Comparison of ENCODE assay signal across 22 cellular contexts in the genomic region with DNA sequence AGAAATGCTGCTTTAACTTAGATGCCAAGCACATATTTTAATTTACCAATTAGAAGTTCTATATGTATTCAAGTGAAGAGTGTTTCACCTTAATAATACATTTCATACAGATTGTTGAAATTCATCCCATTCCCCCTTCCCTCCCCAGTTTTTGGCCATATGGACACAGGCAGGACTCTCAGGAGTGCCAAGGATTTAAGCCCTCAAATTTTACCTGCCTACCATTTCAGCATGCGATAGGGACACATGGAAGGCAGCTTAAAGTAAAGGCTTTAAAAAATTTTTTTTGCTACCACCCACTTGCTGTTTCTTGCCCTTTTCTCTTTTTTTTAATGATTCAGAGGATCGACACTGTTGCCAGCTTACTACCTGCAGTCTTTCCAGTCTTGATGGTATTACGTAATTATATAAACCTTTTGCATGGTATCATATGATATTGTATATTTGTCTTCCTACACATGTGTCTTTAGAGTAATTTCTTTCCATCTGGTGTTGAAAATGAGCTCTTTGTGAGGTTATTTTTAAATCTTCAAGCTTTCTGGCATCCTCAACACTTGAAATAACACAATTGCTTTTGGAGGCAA. TPM values are rescaled to one million over a fixed set of nuclear protein-coding genes. Genes with fewer than 3 reads are reported as not detected.
DNase-seq lines count a peak whose midpoint lies in the region; ATAC-seq and TF ChIP-seq lines count a peak whose summit lies in the region.
"Had no signal": no experiment of that assay in that cellular context is flagged by ENCODE, and none has a peak within 500 bp of the region (broad histone marks: within the 10 kb centered on the region; RNA-seq: fewer than 3 reads in every experiment).

No MANE protein-coding gene starts in this region.

- H3K4me3 Mint-ChIP-seq in CD8-positive, alpha-beta T cell, result peak overlapping the region; percentile 53
- no peak overlapping the region for H3K4me3 Mint-ChIP-seq in natural killer cell treated with Interleukin-12 subunit alpha and Interleukin-12 subunit beta and Interleukin-15 and Interleukin-18, amount 100 ng/mL, for 72 hours
- H3K4me3 Mint-ChIP-seq: activated CD4-positive, alpha-beta T cell treated with anti-CD3 and anti-CD28 coated beads, Interleukin-2, amount 10 ng/mL, durations not matched to agents 7 days and 5 days; activated naive CD8-positive, alpha-beta T cell treated with anti-CD3 and anti-CD28 coated beads, Interleukin-2, amount 10 ng/mL, durations not matched to agents 7 days and 5 days; naive B cell; stimulated activated memory B cell treated with anti-CD40 and anti-IgM and Interleukin-4, amounts not matched to agents 10 μg/mL and 1 μg/mL and 100 μg/mL, for 72 hours had no signal

- no peak overlapping the region for H3K4me2 ChIP-seq in PC-3 (ENCODE audit: low read length)

- peaks cover 21% of the 10 kb centered on the region for H3K36me3 Mint-ChIP-seq in CD8-positive, alpha-beta T cell
- H3K36me3 Mint-ChIP-seq in natural killer cell treated with Interleukin-12 subunit alpha and Interleukin-12 subunit beta and Interleukin-15 and Interleukin-18, amount 100 ng/mL, for 72 hours, result no peaks in the 10 kb centered on the region
- H3K36me3 Mint-ChIP-seq: naive B cell had no signal

- no peaks in the 10 kb centered on the region for H3F3A ChIP-seq in PC-3 (ENCODE audit: low read length, unreplicated experiment)

- no peak for TF ChIP-seq POLR2A in lower leg skin (IDR thresholded peaks at IDR 0.05)

- intact Hi-C loops in CD8-positive, alpha-beta T cell (cut with DNase I, micrococcal nuclease), result no loop called here
- intact Hi-C loops in PC-3 (cut with micrococcal nuclease) (no loop called here), A673 (cut with micrococcal nuclease; ENCODE audit: unreplicated experiment) (no loop called here), lower leg skin (cut with DNase I; ENCODE audit: low total_unique reads) (no loop called here)

- BruUV-seq in PC-3 (replicated peaks; lab: Mats Ljungman, UMichigan) (no TSS peak), A673 (replicated peaks; lab: Mats Ljungman, UMichigan) (no TSS peak)

- H4K20me1 ChIP-seq in PC-3 (ENCODE audit: low read length), result 0 out of 2 replicates have a peak, but pooled peaks cover 3% of the 10 kb centered on the region

- no peaks in the 10 kb centered on the region for H3K9me2 ChIP-seq in PC-3 (replicated peaks; ENCODE audit: low read length)

- H3K9me3 Mint-ChIP-seq in CD8-positive, alpha-beta T cell, result no peaks in the 10 kb centered on the region
- H3K9me3 Mint-ChIP-seq in natural killer cell treated with Interleukin-12 subunit alpha and Interleukin-12 subunit beta and Interleukin-15 and Interleukin-18, amount 100 ng/mL, for 72 hours, result no peaks in the 10 kb centered on the region
- H3K9me3 Mint-ChIP-seq: activated naive CD8-positive, alpha-beta T cell treated with anti-CD3 and anti-CD28 coated beads, Interleukin-2, amount 10 ng/mL, durations not matched to agents 7 days and 5 days; naive B cell; stimulated activated memory B cell treated with anti-CD40 and anti-IgM and Interleukin-4, amounts not matched to agents 10 μg/mL and 1 μg/mL and 100 μg/mL, for 72 hours had no signal

- peaks cover 80% of the 10 kb centered on the region for H3K4me1 ChIP-seq in CD8-positive, alpha-beta T cell (ENCODE audit: insufficient read depth, low read length)
- 0 out of 2 replicates have a peak, but pooled peaks cover 8% of the 10 kb centered on the region for H3K4me1 ChIP-seq in PC-3 (ENCODE audit: insufficient read depth, low read length)
- peaks cover 43% of the 10 kb centered on the region for H3K4me1 ChIP-seq in A673 (ENCODE audit: insufficient read depth, low read length, poor library complexity, severe bottlenecking)
- H3K4me1 ChIP-seq: breast epithelium, sigmoid colon had no signal

- H3K36me3 ChIP-seq in CD8-positive, alpha-beta T cell (ENCODE audit: insufficient read depth, low read length), result no peaks in the 10 kb centered on the region
- H3K36me3 ChIP-seq in PC-3 (ENCODE audit: low read depth, low read length), result no peaks in the 10 kb centered on the region
- H3K36me3 ChIP-seq in A673 (ENCODE audit: insufficient read depth, low read length, poor library complexity, severe bottlenecking), result no peaks in the 10 kb centered on the region
- H3K36me3 ChIP-seq: breast epithelium, pancreas, sigmoid colon had no signal

- TF ChIP-seq CTCF in CD8-positive, alpha-beta T cell (IDR thresholded peaks at IDR 0.05), result no peak
- TF ChIP-seq CTCF in PC-3 (conservative IDR thresholded peaks at IDR 0.05; ENCODE audit: low read depth, low read length) (no peak), choroid plexus epithelial cell (conservative IDR thresholded peaks at IDR 0.05; ENCODE audit: low read depth, low read length) (no peak), A673 (conservative IDR thresholded peaks at IDR 0.05; ENCODE audit: low read depth, low read length) (no peak), lower leg skin (IDR thresholded peaks at IDR 0.05) (no peak)

- H3K79me2 ChIP-seq in PC-3 (ENCODE audit: low read length), result peaks cover 66% of the 10 kb centered on the region

- H3K27me3 Mint-ChIP-seq in CD8-positive, alpha-beta T cell (ENCODE audit: low read depth), result no peaks in the 10 kb centered on the region
- H3K27me3 Mint-ChIP-seq in natural killer cell treated with Interleukin-12 subunit alpha and Interleukin-12 subunit beta and Interleukin-15 and Interleukin-18, amount 100 ng/mL, for 72 hours, result no peaks in the 10 kb centered on the region
- H3K27me3 Mint-ChIP-seq: activated CD4-positive, alpha-beta T cell treated with anti-CD3 and anti-CD28 coated beads, Interleukin-2, amount 10 ng/mL, durations not matched to agents 7 days and 5 days; activated naive CD8-positive, alpha-beta T cell treated with anti-CD3 and anti-CD28 coated beads, Interleukin-2, amount 10 ng/mL, durations not matched to agents 7 days and 5 days; naive B cell; stimulated activated memory B cell treated with anti-CD40 and anti-IgM and Interleukin-4, amounts not matched to agents 10 μg/mL and 1 μg/mL and 100 μg/mL, for 72 hours had no signal

- H2AFZ ChIP-seq in PC-3 (ENCODE audit: low read length), result no peak overlapping the region

- H3K4me3 ChIP-seq in CD8-positive, alpha-beta T cell (ENCODE audit: low read depth, low read length), result no peak overlapping the region
- H3K4me3 ChIP-seq in PC-3 (ENCODE audit: low read length) (no peak overlapping the region), choroid plexus epithelial cell (ENCODE audit: low read depth, low read length) (no peak overlapping the region), A673 (ENCODE audit: low read depth, low read length, poor library complexity, severe bottlenecking) (no peak overlapping the region), lower leg skin (ENCODE audit: low read depth, poor library complexity, severe bottlenecking) (no peak overlapping the region)
- H3K4me3 ChIP-seq: breast epithelium, dorsolateral prefrontal cortex, pancreas, sigmoid colon had no signal

- POLR2A ChIA-PET in CD8-positive, alpha-beta T cell (lab: Charles Lee), result no interaction called here
- POLR2A ChIA-PET in PC-3 (lab: Charles Lee; ENCODE audit: unreplicated experiment) (no interaction called here), A673 (lab: Charles Lee; ENCODE audit: low non-redundant PET) (interaction anchor here (0.7 kb wide), 1 partner anchor 687 kb away, joined by 3 read pairs; no protein-coding TSS in a partner anchor)

- DNase-seq in NCI-H2107 treated with DMSO at 0.1 percent for 48 hours (lab: John Stamatoyannopoulos, UW; ENCODE audit: unreplicated experiment) (peak; percentile 16), NCI-H2107 (lab: John Stamatoyannopoulos, UW) (no peak), PC-3 (peak; percentile 32), choroid plexus epithelial cell (ENCODE audit: low read depth) (peak; percentile 2), A673 (ENCODE audit: low spot score) (no peak), lower leg skin (ENCODE audit: low spot score in 2 of 2) (no peak)
- no peak for DNase-seq in CD8-positive, alpha-beta T cell
- no peak for DNase-seq in natural killer cell treated with Interleukin-12 subunit alpha and Interleukin-12 subunit beta and Interleukin-15 and Interleukin-18, amount 100 ng/mL, for 72 hours (ENCODE audit: low spot score)
- DNase-seq: 8988T; activated CD4-positive, alpha-beta T cell treated with anti-CD3 and anti-CD28 coated beads, Interleukin-2, amount 10 ng/mL, durations not matched to agents 7 days and 5 days; activated naive CD8-positive, alpha-beta T cell treated with anti-CD3 and anti-CD28 coated beads, Interleukin-2, amount 10 ng/mL, durations not matched to agents 7 days and 5 days; erythroblast; GF-D8; H7; naive B cell; NCI-H1436; pancreas; sigmoid colon had no signal

- CTCF ChIA-PET in CD8-positive, alpha-beta T cell (lab: Charles Lee), result interaction anchor here (1.2 kb wide), 1 partner anchor 281 kb away, joined by 3 read pairs; no protein-coding TSS in a partner anchor
- CTCF ChIA-PET in PC-3 (lab: Charles Lee) (no interaction called here), A673 (lab: Charles Lee) (no interaction called here)

- no peak overlapping the region for H3K27ac ChIP-seq in CD8-positive, alpha-beta T cell (ENCODE audit: low read depth, low read length)
- H3K27ac ChIP-seq in PC-3 (ENCODE audit: low read length) (no peak overlapping the region), A673 (ENCODE audit: low read depth, low read length, poor library complexity, severe bottlenecking) (no peak overlapping the region)
- H3K27ac ChIP-seq: breast epithelium, pancreas, sigmoid colon had no signal

- H3K9me3 ChIP-seq in CD8-positive, alpha-beta T cell (ENCODE audit: low read length), result no peaks in the 10 kb centered on the region
- no peaks in the 10 kb centered on the region for H3K9me3 ChIP-seq in PC-3 (ENCODE audit: low read length)
- no peaks in the 10 kb centered on the region for H3K9me3 ChIP-seq in A673 (ENCODE audit: low read depth, low read length, poor library complexity, severe bottlenecking)
- H3K9me3 ChIP-seq: breast epithelium, pancreas, sigmoid colon had no signal

- peaks cover 82% of the 10 kb centered on the region for H3K4me1 Mint-ChIP-seq in CD8-positive, alpha-beta T cell (ENCODE audit: low read depth)
- peaks cover 29 to 34% of the 10 kb centered on the region in 2 donors for H3K4me1 Mint-ChIP-seq in natural killer cell treated with Interleukin-12 subunit alpha and Interleukin-12 subunit beta and Interleukin-15 and Interleukin-18, amount 100 ng/mL, for 72 hours (ENCODE audit: low read depth in 2 of 2)

- H3K9ac ChIP-seq in PC-3 (ENCODE audit: low read length), result no peak overlapping the region

- peak overlapping the region; percentile 70 for H3K27ac Mint-ChIP-seq in CD8-positive, alpha-beta T cell
- no peak overlapping the region for H3K27ac Mint-ChIP-seq in natural killer cell treated with Interleukin-12 subunit alpha and Interleukin-12 subunit beta and Interleukin-15 and Interleukin-18, amount 100 ng/mL, for 72 hours
- H3K27ac Mint-ChIP-seq: activated CD4-positive, alpha-beta T cell treated with anti-CD3 and anti-CD28 coated beads, Interleukin-2, amount 10 ng/mL, durations not matched to agents 7 days and 5 days; activated naive CD8-positive, alpha-beta T cell treated with anti-CD3 and anti-CD28 coated beads, Interleukin-2, amount 10 ng/mL, durations not matched to agents 7 days and 5 days had no signal

- 81 to 84% methylated on average over 3 of the region's 3 CpGs for WGBS in lower leg skin, 2 donors

- no peaks in the 10 kb centered on the region for H3K27me3 ChIP-seq in CD8-positive, alpha-beta T cell (ENCODE audit: insufficient read depth, low read length)
- H3K27me3 ChIP-seq in PC-3 (ENCODE audit: low read length), result no peaks in the 10 kb centered on the region
- no peaks in the 10 kb centered on the region for H3K27me3 ChIP-seq in A673 (replicated peaks; ENCODE audit: insufficient read depth, low read depth, low read length, poor library complexity)
- H3K27me3 ChIP-seq: breast epithelium, dorsolateral prefrontal cortex, pancreas, sigmoid colon had no signal

- ATAC-seq in CD8-positive, alpha-beta T cell, result no peak
- no peak for ATAC-seq in PC-3
- ATAC-seq in natural killer cell treated with Interleukin-12 subunit alpha and Interleukin-12 subunit beta and Interleukin-15 and Interleukin-18, amount 100 ng/mL, for 72 hours, result no peak
- ATAC-seq: pancreas; Right ventricle myocardium inferior; stimulated activated memory B cell treated with anti-CD40 and anti-IgM and Interleukin-4, amounts not matched to agents 10 μg/mL and 1 μg/mL and 100 μg/mL, for 72 hours had no signal

RNA-seq across cellular contexts. Expression of a gene that starts 7.0 kb away (rescaled TPM):
- total RNA-seq in CD8-positive, alpha-beta T cell, result 100 to 1,000 TPM; 109 to 117 TPM
- total RNA-seq in PC-3 (2014; rRNA removed) (41.5 and 44.9 TPM in 2 replicates), A673 (2021) (337 TPM in 2 replicates), lower leg skin (10 to 100 TPM; 41.1 to 60.2 (median 50.3) TPM)
- 10 to 100 TPM; 50.7 to 60.5 TPM for total RNA-seq in natural killer cell treated with Interleukin-12 subunit alpha and Interleukin-12 subunit beta and Interleukin-15 and Interleukin-18, amount 100 ng/mL, for 72 hours

Comparison
In these comparisons a context has a peak if more than half of its experiments do, and no peak if none do; other contexts are left out.
1. DNase-seq: peak in NCI-H2107 treated with DMSO at 0.1 percent for 48 hours (single experiment), PC-3 (single experiment) and choroid plexus epithelial cell (single experiment); none in NCI-H2107 (single experiment), CD8-positive, alpha-beta T cell (0 of 7), A673 (single experiment), lower leg skin (0 of 2) and natural killer cell treated with Interleukin-12 subunit alpha and Interleukin-12 subunit beta and Interleukin-15 and Interleukin-18, amount 100 ng/mL, for 72 hours (single experiment).